Comparison of ENCODE assay signal across 8 cellular contexts in genomic region chr2:149329470-149330126, GRCh38. TPM values are rescaled to one million over a fixed set of nuclear protein-coding genes. Genes with fewer than 3 reads are reported as not detected.
A peak's percentile ranks its signal among the peaks of the same experiment; 100 is the strongest.
DNase-seq lines count a peak whose midpoint lies in the region; ATAC-seq, FAIRE-seq and TF ChIP-seq lines count a peak whose summit lies in the region.

No MANE protein-coding gene starts in this region.

- POLR2A ChIA-PET in K562 (lab: Yijun Ruan, JAX): no interaction called here

- H2AFZ ChIP-seq in K562 (ENCODE audit: low read depth, low read length): no peak overlapping the region

- TF ChIP-seq RAD21 in K562 (CRISPR knock-in tag; conservative IDR thresholded peaks at IDR 0.05 in 1 of 2, IDR thresholded peaks at IDR 0.05 in 1 of 2): no peak

- no peaks in the 10 kb centered on the region for H3K4me1 ChIP-seq in BE2C
- peaks cover 0 to 4% of the 10 kb centered on the region in 2 experiments; a peak in 1 of 5 replicates for H3K4me1 ChIP-seq in K562 (replicated peaks in 1 of 2; ENCODE audit: control insufficient read depth in 2 of 2, insufficient read depth in 2 of 2, low read length in 2 of 2)
- peaks cover 8% of the 10 kb centered on the region; the same call in 1 of the 2 replicates for H3K4me1 ChIP-seq in iPS-20b (ENCODE audit: insufficient read depth, low read length)

- no peak overlapping the region for H3K4me2 ChIP-seq in K562 (ENCODE audit: insufficient read depth, low read length)

- peak; percentile 28 for DNase-seq in BE2C
- peak; percentile 85 for DNase-seq in NCI-H2196 treated with DMSO at 0.1 percent for 48 hours (lab: John Stamatoyannopoulos, UW; ENCODE audit: unreplicated experiment)
- DNase-seq in K562 (ENCODE audit: extremely low read depth in 1 of 4, low spot score in 3 of 4): no peak
- no peak for DNase-seq in MV-4-11 (lab: John Stamatoyannopoulos, UW)
- no peak for DNase-seq in stimulated activated CD4-positive, alpha-beta T cell treated with anti-CD3 and anti-CD28 coated beads, Interleukin-4, amount 100 ng/mL, for 24 hours

- in situ Hi-C loops in K562 (cut with MboI): no loop called here

- H3K27ac ChIP-seq in K562 (ENCODE audit: extremely low read depth, low read depth, low read length) (no peak overlapping the region), iPS-20b (ENCODE audit: low read length) (no peak overlapping the region), skin epidermis (no peak overlapping the region)

- no peak for TF ChIP-seq EP300 in K562 (IDR thresholded peaks at IDR 0.05; ENCODE audit: low read length)

- peak; percentile 12 for ATAC-seq in GM21737 (IDR thresholded peaks at IDR 0.05; ENCODE audit: unreplicated experiment)
- ATAC-seq in K562: peak; percentile 21; the same call in 2 of the 3 replicates

- no peak for TF ChIP-seq POLR2A in K562 (conservative IDR thresholded peaks at IDR 0.05)

- CTCF ChIA-PET in K562 (lab: Yijun Ruan, JAX; ENCODE audit: low intra/inter-chr PET ratio): no interaction called here

- H3K79me2 ChIP-seq in K562 (ENCODE audit: control insufficient read depth, insufficient read depth, low read length): no peaks in the 10 kb centered on the region

- H3K27me3 ChIP-seq in BE2C (peaks cover 16% of the 10 kb centered on the region), K562 (ENCODE audit: control insufficient read depth in 2 of 2, insufficient read depth in 2 of 2, low read length in 2 of 2) (peaks cover 0 to 16% of the 10 kb centered on the region in 2 experiments; a peak in 2 of 5 replicates), iPS-20b (ENCODE audit: insufficient read depth, low read length) (peaks cover 15% of the 10 kb centered on the region)

- TF ChIP-seq CTCF in BE2C (IDR thresholded peaks at IDR 0.05; ENCODE audit: low read depth, low read length) (no peak), K562 (IDR thresholded peaks at IDR 0.05 in 2 of 3, conservative IDR thresholded peaks at IDR 0.05 in 1 of 3; ENCODE audit: insufficient read depth in 2 of 3, low read depth in 1 of 3, low read length in 3 of 3) (no peak)

- no peak overlapping the region for H3K9ac ChIP-seq in K562 (ENCODE audit: insufficient read depth in 1 of 2, low read depth in 2 of 2, low read length in 2 of 2)
- H3K9ac ChIP-seq in iPS-20b (ENCODE audit: low read depth, low read length): peak overlapping the region; percentile 70; the same call in 1 of the 2 replicates

- H3K9me1 ChIP-seq in K562 (ENCODE audit: control insufficient read depth, insufficient read depth, low read length): no peaks in the 10 kb centered on the region

- H3K36me3 ChIP-seq in BE2C (no peaks in the 10 kb centered on the region), K562 (ENCODE audit: control insufficient read depth, insufficient read depth, low read length) (no peaks in the 10 kb centered on the region), iPS-20b (ENCODE audit: insufficient read depth, low read depth, low read length) (no peaks in the 10 kb centered on the region)

- no TSS peak for BruUV-seq in K562 (replicated peaks; lab: Mats Ljungman, UMichigan)

- WGBS in K562 (ENCODE audit: insufficient coverage, low coverage, missing lambda C conversion rate): 10% methylated on average over 32 of the region's 32 CpGs

- H3K9me3 ChIP-seq in BE2C (no peaks in the 10 kb centered on the region), K562 (replicated peaks; ENCODE audit: control insufficient read depth, insufficient read depth, low read depth, low read length) (no peaks in the 10 kb centered on the region), iPS-20b (ENCODE audit: insufficient read depth, low read depth, low read length) (no peaks in the 10 kb centered on the region)

- H4K20me1 ChIP-seq in K562 (replicated peaks; ENCODE audit: control insufficient read depth, insufficient read depth, low read length): no peaks in the 10 kb centered on the region

- no peak for FAIRE-seq in K562 (lab: Jason Lieb, UNC)

- intact Hi-C loops in K562 (cut with micrococcal nuclease): no loop called here

- H3K4me3 ChIP-seq in BE2C (ENCODE audit: low read depth, low read length) (peak overlapping the region; percentile 58), K562 (no peak overlapping the region), iPS-20b (ENCODE audit: low read length) (peak overlapping the region; percentile 90), skin epidermis (peak overlapping the region; percentile 32 to 61 (median 47))

TF ChIP-seq in K562, 482 proteins besides CTCF, POLR2A, EP300 and RAD21:
- TF ChIP-seq NFIX (CRISPR knock-in tag; IDR thresholded peaks at IDR 0.05; ENCODE audit: low read depth) (no peak), ZBTB43 (CRISPR knock-in tag; IDR thresholded peaks at IDR 0.05) (no peak), ZKSCAN1 (IDR thresholded peaks at IDR 0.05; ENCODE audit: low read depth, low read length) (no peak), CSDE1 (IDR thresholded peaks at IDR 0.05) (no peak), PYGO2 (tag; IDR thresholded peaks at IDR 0.05) (no peak)

RNA-seq across cellular contexts. Expression of gene LYPD6, which starts 0.8 kb away (rescaled TPM):
- polyA plus RNA-seq in BE2C (2012; ENCODE audit: insufficient read depth, insufficient read length, low read depth): not detected
- total RNA-seq in K562 (2011; cell fraction: chromatin; rRNA removed; ENCODE audit: low replicate concordance): not detected in 2 replicates
- total RNA-seq in K562 (2011; cell fraction: nucleolus; rRNA removed): not detected in 2 replicates
- total RNA-seq in K562 (2011; cell fraction: nucleoplasm; rRNA removed): not detected in 2 replicates
- total RNA-seq in K562 (2014; rRNA removed) (not detected in 2 replicates), K562 (2014; rRNA removed; fragmentation: Illumina TruSeq; extraction: Trizol) (not detected in 2 replicates), K562 (2015; rRNA removed; fragmentation: Illumina TruSeq; extraction: Trizol) (not detected in 2 replicates), K562 (2021) (not detected in 2 replicates)
- polyA plus RNA-seq in K562 (2011; rRNA removed) (not detected in 2 replicates), K562 (2014; fragmentation: Illumina TruSeq; extraction: Trizol) (not detected in 2 replicates), K562 (2014; fragmentation: Nextera tagmentation; extraction: Ambion mirVana) (not detected), K562 (2014; rRNA removed) (not detected in 2 replicates)
- not detected in 2 replicates for polyA plus RNA-seq in K562 (2011; cell fraction: cytosol; rRNA removed)
- not detected in 2 replicates for polyA plus RNA-seq in K562 (2011; cell fraction: nucleus; rRNA removed)
- polyA plus RNA-seq in K562 (2012): not detected in 2 replicates
- not detected in 2 replicates for polyA minus RNA-seq in K562 (2011; rRNA and poly(A)+ RNA removed)
- polyA minus RNA-seq in K562 (2011; cell fraction: cytosol; rRNA and poly(A)+ RNA removed): not detected in 2 replicates
- polyA minus RNA-seq in K562 (2011; cell fraction: nucleus; rRNA and poly(A)+ RNA removed): not detected in 2 replicates

Comparison
In these comparisons a context has a peak if more than half of its experiments do, and no peak if none do; other contexts are left out.
1. DNase-seq: peak in BE2C (single experiment) and NCI-H2196 treated with DMSO at 0.1 percent for 48 hours (single experiment); none in K562 (0 of 4), MV-4-11 (single experiment) and stimulated activated CD4-positive, alpha-beta T cell treated with anti-CD3 and anti-CD28 coated beads, Interleukin-4, amount 100 ng/mL, for 24 hours (single experiment).